Comparison of ENCODE assay signal across 18 cellular contexts in the genomic region with DNA sequence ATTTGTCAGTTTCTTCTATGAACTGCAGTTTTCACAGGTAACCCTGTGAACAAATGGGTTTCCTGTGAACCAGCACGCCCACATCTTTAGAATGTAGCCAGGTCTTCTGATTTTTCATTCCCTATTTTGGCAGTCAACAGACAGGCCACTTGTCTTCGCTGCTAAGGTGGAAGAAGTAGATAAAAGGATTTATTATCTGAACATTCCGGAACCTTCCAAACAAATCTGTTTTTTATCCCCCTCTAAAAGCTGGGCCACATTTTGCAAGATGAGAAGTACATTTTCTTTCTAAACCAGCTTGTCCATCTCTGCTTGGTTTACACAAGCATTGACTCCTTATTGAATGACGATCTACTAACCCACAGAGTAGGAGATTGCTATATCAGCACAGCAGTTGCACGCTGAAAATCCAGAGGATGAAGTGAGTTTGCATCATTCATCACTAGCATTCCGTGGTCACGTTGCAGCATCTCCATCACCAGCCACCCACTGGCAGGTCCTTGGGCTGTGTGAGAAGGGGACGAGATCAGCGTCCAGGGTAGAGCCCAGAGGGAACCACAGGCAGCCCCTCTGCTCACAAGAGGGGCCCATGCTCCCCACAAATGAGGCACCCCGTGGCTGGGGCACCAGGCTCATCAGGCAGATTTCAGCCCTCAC.
A peak's percentile ranks its signal among the peaks of the same experiment; 100 is the strongest.
DNase-seq lines count a peak whose midpoint lies in the region; ATAC-seq and TF ChIP-seq lines count a peak whose summit lies in the region.
"Had no signal": no experiment of that assay in that cellular context is flagged by ENCODE, and none has a peak within 500 bp of the region (broad histone marks: within the 10 kb centered on the region; RNA-seq: fewer than 3 reads in every experiment).

No MANE protein-coding gene starts in this region.

- WGBS in smooth muscle cell (ENCODE audit: low lambda C conversion rate), result 46% methylated on average over 10 of the region's 10 CpGs

- no peaks in the 10 kb centered on the region for H3K27me3 ChIP-seq in smooth muscle cell (ENCODE audit: low read depth)
- H3K27me3 ChIP-seq: hepatocyte, ovary had no signal

- no peak overlapping the region for H3K4me3 ChIP-seq in smooth muscle cell
- no peak overlapping the region for H3K4me3 ChIP-seq in coronary artery
- H3K4me3 ChIP-seq: hepatocyte, ovary had no signal

- no peak overlapping the region for H3K9ac ChIP-seq in smooth muscle cell (ENCODE audit: low read depth)

- DNase-seq in T-helper 1 cell (no peak), T-helper 17 cell (no peak), fibroblast of gingiva (ENCODE audit: low read depth) (peak; percentile 46), smooth muscle cell (lab: John Stamatoyannopoulos, UW; ENCODE audit: unreplicated experiment) (no peak), coronary artery (ENCODE audit: low spot score) (no peak)
- DNase-seq: CD8-positive, alpha-beta memory T cell; HCEC 1CT; NCI-H1105; NCI-H2171 treated with DMSO at 0.1 percent for 48 hours; ovary; RPMI8226; stimulated activated CD4-positive, alpha-beta T cell treated with anti-CD3 and anti-CD28 coated beads, Interleukin-4, amount 100 ng/mL, for 4 hours; T-cell; trophoblast cell had no signal

- H3K4me3 Mint-ChIP-seq in T-helper 1 cell treated with Interleukin-12 subunit alpha and Interleukin-12 subunit beta and Interleukin-4 antibody, amounts not matched to agents 30 μg/mL and 1 μg/mL, for 36 hours, result no peak overlapping the region
- H3K4me3 Mint-ChIP-seq in T-helper 17 cell, result no peak overlapping the region
- H3K4me3 Mint-ChIP-seq: CD8-positive, alpha-beta memory T cell; T-cell had no signal

- TF ChIP-seq CTCF in smooth muscle cell (IDR thresholded peaks at IDR 0.05; ENCODE audit: borderline replicate concordance, insufficient read depth, poor library complexity, severe bottlenecking) (no peak), coronary artery (IDR thresholded peaks at IDR 0.05) (no peak)

- peaks cover 5% of the 10 kb centered on the region for H3K4me1 ChIP-seq in smooth muscle cell (ENCODE audit: low read depth)

- no peaks in the 10 kb centered on the region for H3K9me3 ChIP-seq in T-helper 17 cell (ENCODE audit: control insufficient read depth, low read length, poor library complexity, severe bottlenecking)
- no peaks in the 10 kb centered on the region for H3K9me3 ChIP-seq in smooth muscle cell (replicated peaks; ENCODE audit: low read depth)
- H3K9me3 ChIP-seq: ovary had no signal

- H3K4me1 Mint-ChIP-seq in T-helper 1 cell treated with Interleukin-12 subunit alpha and Interleukin-12 subunit beta and Interleukin-4 antibody, amounts not matched to agents 30 μg/mL and 1 μg/mL, for 36 hours (ENCODE audit: low read depth), result peaks cover 48% of the 10 kb centered on the region
- H3K4me1 Mint-ChIP-seq in T-helper 17 cell, result peaks cover 16% of the 10 kb centered on the region

- ATAC-seq in T-helper 17 cell (no peak), HG03457 (IDR thresholded peaks at IDR 0.05; ENCODE audit: unreplicated experiment) (no peak), GM18907 (IDR thresholded peaks at IDR 0.05; ENCODE audit: unreplicated experiment) (no peak)
- ATAC-seq: T-cell had no signal

- no peaks in the 10 kb centered on the region for H3K36me3 ChIP-seq in smooth muscle cell (ENCODE audit: low read depth)
- H3K36me3 ChIP-seq: ovary had no signal

- H2AFZ ChIP-seq in smooth muscle cell (ENCODE audit: low read depth), result no peak overlapping the region
- H2AFZ ChIP-seq: hepatocyte had no signal

- no peaks in the 10 kb centered on the region for H4K20me1 ChIP-seq in smooth muscle cell (ENCODE audit: low read depth)

- H3K27ac ChIP-seq in smooth muscle cell (ENCODE audit: low read depth) (peak overlapping the region; percentile 1), coronary artery (peak overlapping the region in 1 of 2 donors; percentile 4)
- H3K27ac ChIP-seq: hepatocyte, ovary had no signal

- peak overlapping the region; percentile 59 for H3K27ac Mint-ChIP-seq in T-helper 1 cell treated with Interleukin-12 subunit alpha and Interleukin-12 subunit beta and Interleukin-4 antibody, amounts not matched to agents 30 μg/mL and 1 μg/mL, for 36 hours
- H3K27ac Mint-ChIP-seq in T-helper 17 cell, result peak overlapping the region; percentile 59
- H3K27ac Mint-ChIP-seq: T-cell had no signal

- no peaks in the 10 kb centered on the region for H3K9me3 Mint-ChIP-seq in T-helper 1 cell treated with Interleukin-12 subunit alpha and Interleukin-12 subunit beta and Interleukin-4 antibody, amounts not matched to agents 30 μg/mL and 1 μg/mL, for 36 hours
- H3K9me3 Mint-ChIP-seq: CD8-positive, alpha-beta memory T cell; T-cell had no signal

- no peaks in the 10 kb centered on the region for H3K27me3 Mint-ChIP-seq in T-helper 1 cell treated with Interleukin-12 subunit alpha and Interleukin-12 subunit beta and Interleukin-4 antibody, amounts not matched to agents 30 μg/mL and 1 μg/mL, for 36 hours (ENCODE audit: low read depth)
- no peaks in the 10 kb centered on the region for H3K27me3 Mint-ChIP-seq in T-helper 17 cell
- H3K27me3 Mint-ChIP-seq: CD8-positive, alpha-beta memory T cell; T-cell had no signal

- peaks cover 4% of the 10 kb centered on the region for H3F3A ChIP-seq in smooth muscle cell (ENCODE audit: low read depth)

- H3K4me2 ChIP-seq in smooth muscle cell, result no peak overlapping the region
- H3K4me2 ChIP-seq: hepatocyte had no signal

- H3K36me3 Mint-ChIP-seq in T-helper 1 cell treated with Interleukin-12 subunit alpha and Interleukin-12 subunit beta and Interleukin-4 antibody, amounts not matched to agents 30 μg/mL and 1 μg/mL, for 36 hours (ENCODE audit: low read depth), result peaks cover 6% of the 10 kb centered on the region
- H3K36me3 Mint-ChIP-seq in T-helper 17 cell (ENCODE audit: low read depth), result no peaks in the 10 kb centered on the region
- H3K36me3 Mint-ChIP-seq: CD8-positive, alpha-beta memory T cell; T-cell had no signal

- no peaks in the 10 kb centered on the region for H3K79me2 ChIP-seq in smooth muscle cell (ENCODE audit: low read depth)
- H3K79me2 ChIP-seq: hepatocyte had no signal
